Comparison of ENCODE assay signal across 9 cellular contexts in the genomic region with DNA sequence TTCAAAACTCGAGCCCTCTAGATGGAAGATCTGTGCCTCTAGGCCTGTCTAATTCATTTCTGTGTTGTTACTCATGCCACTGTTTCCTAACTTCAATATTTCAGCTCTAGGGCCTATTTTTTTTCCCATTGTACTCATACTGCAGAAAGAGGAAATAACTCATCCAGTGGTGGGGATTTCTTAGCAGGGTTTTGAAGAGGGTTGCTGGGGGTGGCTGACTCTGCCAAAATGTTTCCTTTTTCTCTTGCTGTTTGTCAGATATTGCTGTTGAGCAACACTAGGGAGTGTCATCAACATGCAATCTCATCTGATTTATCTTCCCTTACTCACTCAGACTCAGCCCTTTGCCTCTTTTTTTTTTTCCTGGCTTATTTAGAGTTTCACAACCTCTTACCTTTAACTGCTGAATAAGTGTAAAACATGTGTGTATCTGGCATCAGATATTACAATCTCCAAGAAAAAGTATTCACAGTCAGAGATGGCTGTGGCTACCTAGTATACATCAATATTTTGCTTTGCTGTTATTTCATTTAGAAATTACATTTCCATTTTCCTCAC.
DNase-seq lines count a peak whose midpoint lies in the region; ATAC-seq and TF ChIP-seq lines count a peak whose summit lies in the region.
"Had no signal": no experiment of that assay in that cellular context is flagged by ENCODE, and none has a peak within 500 bp of the region (broad histone marks: within the 10 kb centered on the region; RNA-seq: fewer than 3 reads in every experiment).

No MANE protein-coding gene starts in this region.

- H3K27ac ChIP-seq in CD4-positive, alpha-beta T cell (ENCODE audit: low read depth, low read length) = no peak overlapping the region

- DNase-seq in GM06990 (ENCODE audit: extremely low read depth, insufficient read length) = peak; percentile 49
- peak; percentile 100 for DNase-seq in NB4 (ENCODE audit: low read depth)
- DNase-seq in activated T-cell treated with anti-CD3 and anti-CD28 coated beads, Interleukin-2, amount 50 U/mL, for 72 hours = peak; percentile 74 to 78
- DNase-seq in cardiac septum (ENCODE audit: low spot score) = peak; percentile 77
- DNase-seq in stimulated activated CD4-positive, alpha-beta T cell treated with anti-CD3 and anti-CD28 coated beads, Interleukin-12 subunit alpha, Interleukin-12 subunit beta, amount 100 ng/mL, for 24 hours (ENCODE audit: low read depth in 2 of 2) = peak; percentile 24 to 46
- no peak for DNase-seq in NCI-H345 (lab: John Stamatoyannopoulos, UW)
- DNase-seq in NCI-H2196 (lab: John Stamatoyannopoulos, UW; ENCODE audit: unreplicated experiment) = no peak
- no peak for DNase-seq in CD4-positive, alpha-beta T cell

- no peak overlapping the region for H3K27ac Mint-ChIP-seq in activated T-cell treated with anti-CD3 and anti-CD28 coated beads, Interleukin-2, amount 50 U/mL, for 72 hours
- H3K27ac Mint-ChIP-seq in CD4-positive, alpha-beta T cell = no peak overlapping the region

- H3K27me3 ChIP-seq in GM06990 (replicated peaks; ENCODE audit: control insufficient read depth, insufficient read depth, low read length) = no peaks in the 10 kb centered on the region
- H3K27me3 ChIP-seq in CD4-positive, alpha-beta T cell (ENCODE audit: control insufficient read depth, insufficient read depth, low read length) = no peaks in the 10 kb centered on the region

- TF ChIP-seq CTCF in GM06990 (IDR thresholded peaks at IDR 0.05; ENCODE audit: insufficient read depth, low read length, poor library complexity, severe bottlenecking) (no peak), NB4 (IDR thresholded peaks at IDR 0.05; ENCODE audit: low read depth, low read length) (no peak)
- TF ChIP-seq CTCF in CD4-positive, alpha-beta T cell (IDR thresholded peaks at IDR 0.05) = no peak

- peak; percentile 90 to 92 for ATAC-seq in activated T-cell treated with anti-CD3 and anti-CD28 coated beads, Interleukin-2, amount 50 U/mL, for 72 hours (replicated peaks in 1 of 2)
- no peak for ATAC-seq in CD4-positive, alpha-beta T cell (ENCODE audit: poor library complexity)

- peaks cover 2% of the 10 kb centered on the region in 2 donors for H3K9me3 Mint-ChIP-seq in activated T-cell treated with anti-CD3 and anti-CD28 coated beads, Interleukin-2, amount 50 U/mL, for 72 hours
- no peaks in the 10 kb centered on the region for H3K9me3 Mint-ChIP-seq in CD4-positive, alpha-beta T cell
- H3K9me3 Mint-ChIP-seq: neural crest cell had no signal

- H3K36me3 ChIP-seq in GM06990 (ENCODE audit: control insufficient read depth, insufficient read depth, low read length) = no peaks in the 10 kb centered on the region

- H3K4me1 Mint-ChIP-seq in activated T-cell treated with anti-CD3 and anti-CD28 coated beads, Interleukin-2, amount 50 U/mL, for 72 hours (ENCODE audit: low read depth) = peaks cover 25% of the 10 kb centered on the region
- peaks cover 13% of the 10 kb centered on the region for H3K4me1 Mint-ChIP-seq in CD4-positive, alpha-beta T cell (ENCODE audit: low read depth)

- H3K9me3 ChIP-seq in CD4-positive, alpha-beta T cell (ENCODE audit: control insufficient read depth, low read length) = no peaks in the 10 kb centered on the region

- H3K36me3 Mint-ChIP-seq in activated T-cell treated with anti-CD3 and anti-CD28 coated beads, Interleukin-2, amount 50 U/mL, for 72 hours (ENCODE audit: insufficient read depth in 2 of 2) = peaks cover 3 to 7% of the 10 kb centered on the region in 2 donors
- H3K36me3 Mint-ChIP-seq in CD4-positive, alpha-beta T cell (ENCODE audit: low read depth) = no peaks in the 10 kb centered on the region

- H3K4me3 ChIP-seq in GM06990 (replicated peaks; ENCODE audit: low read depth, low read length) (no peak overlapping the region), NB4 (ENCODE audit: low read depth, low read length) (no peak overlapping the region)

- TF ChIP-seq POLR2A in NB4 (IDR thresholded peaks at IDR 0.05; ENCODE audit: extremely low read depth, insufficient read length) = no peak

- H3K27me3 Mint-ChIP-seq in activated T-cell treated with anti-CD3 and anti-CD28 coated beads, Interleukin-2, amount 50 U/mL, for 72 hours (ENCODE audit: low read depth) = no peaks in the 10 kb centered on the region
- H3K27me3 Mint-ChIP-seq in CD4-positive, alpha-beta T cell = no peaks in the 10 kb centered on the region

- intact Hi-C loops in cardiac septum (cut with DNase I) = loop anchor here (1.0 kb wide), 1 partner anchor 190 kb away; the partner anchor contains the start of gene DUSP6
- intact Hi-C loops in CD4-positive, alpha-beta T cell (cut with DNase I, micrococcal nuclease) = no loop called here

- CTCF ChIA-PET in CD4-positive, alpha-beta T cell (lab: Charles Lee) = no interaction called here

- H3K4me3 Mint-ChIP-seq in activated T-cell treated with anti-CD3 and anti-CD28 coated beads, Interleukin-2, amount 50 U/mL, for 72 hours = no peak overlapping the region
- no peak overlapping the region for H3K4me3 Mint-ChIP-seq in CD4-positive, alpha-beta T cell
- H3K4me3 Mint-ChIP-seq: neural crest cell had no signal

- POLR2A ChIA-PET in CD4-positive, alpha-beta T cell (lab: Charles Lee) = no interaction called here

Comparison
In these comparisons a context has a peak if more than half of its experiments do, and no peak if none do; other contexts are left out.
1. DNase-seq: peak in GM06990 (single experiment), NB4 (single experiment), activated T-cell treated with anti-CD3 and anti-CD28 coated beads, Interleukin-2, amount 50 U/mL, for 72 hours (2 of 2), cardiac septum (single experiment) and stimulated activated CD4-positive, alpha-beta T cell treated with anti-CD3 and anti-CD28 coated beads, Interleukin-12 subunit alpha, Interleukin-12 subunit beta, amount 100 ng/mL, for 24 hours (2 of 2); none in NCI-H345 (single experiment), NCI-H2196 (single experiment) and CD4-positive, alpha-beta T cell (0 of 10).